ENCODE assay signal across 8 cellular contexts in genomic region chr1:47755368-47755990, GRCh38.
DNase-seq lines count a peak whose midpoint lies in the region; ATAC-seq and TF ChIP-seq lines count a peak whose summit lies in the region.

No MANE protein-coding gene starts in this region.

- H3K4me3 Mint-ChIP-seq in activated B cell treated with CpG ODN at 0.5 μM for 24 hours (no peak overlapping the region), progenitor cell of endocrine pancreas (ENCODE audit: low read depth) (no peak overlapping the region)

- peak; percentile 57 for ATAC-seq in GM18502 (IDR thresholded peaks at IDR 0.05; ENCODE audit: poor library complexity, unreplicated experiment)
- ATAC-seq in HG03066 (IDR thresholded peaks at IDR 0.05; ENCODE audit: low read depth, unreplicated experiment), result peak; percentile 54
- ATAC-seq in activated B cell treated with CpG ODN at 0.5 μM for 24 hours (ENCODE audit: low read depth), result no peak

- H3K27ac Mint-ChIP-seq in activated B cell treated with CpG ODN at 0.5 μM for 24 hours (no peak overlapping the region), progenitor cell of endocrine pancreas (no peak overlapping the region)

- H3K9me3 Mint-ChIP-seq in activated B cell treated with CpG ODN at 0.5 μM for 24 hours (no peaks in the 10 kb centered on the region), progenitor cell of endocrine pancreas (ENCODE audit: low read depth) (no peaks in the 10 kb centered on the region)

- no peak for TF ChIP-seq EP300 in tibial nerve (IDR thresholded peaks at IDR 0.05)

- H3K4me1 ChIP-seq in tibial nerve, result peaks cover 0 to 22% (median 6%) of the 10 kb centered on the region in 4 donors

- DNase-seq in activated B cell treated with CpG ODN at 0.5 μM for 24 hours (peak; percentile 29), progenitor cell of endocrine pancreas (ENCODE audit: low spot score, unreplicated experiment) (no peak), hepatic stellate cell (ENCODE audit: low spot score) (no peak), C1 segment of cervical spinal cord (lab: John Stamatoyannopoulos, UW) (no peak), tibial nerve (ENCODE audit: low spot score in 2 of 2) (no peak)
- DNase-seq in effector CD4-positive, alpha-beta T cell, result peak; percentile 14

- TF ChIP-seq CTCF in activated B cell treated with CpG ODN at 0.5 μM for 24 hours (IDR thresholded peaks at IDR 0.05) (no peak), progenitor cell of endocrine pancreas (IDR thresholded peaks at IDR 0.05; ENCODE audit: unreplicated experiment) (peak; percentile 61), tibial nerve (IDR thresholded peaks at IDR 0.05) (no peak)

- intact Hi-C loops in activated B cell treated with CpG ODN at 0.5 μM for 24 hours (cut with micrococcal nuclease), result no loop called here

- H3K4me3 ChIP-seq in tibial nerve, result no peak overlapping the region

- no peaks in the 10 kb centered on the region for H3K36me3 Mint-ChIP-seq in activated B cell treated with CpG ODN at 0.5 μM for 24 hours (ENCODE audit: low read depth)
- H3K36me3 Mint-ChIP-seq in progenitor cell of endocrine pancreas (ENCODE audit: insufficient read depth), result no peaks in the 10 kb centered on the region

- no peaks in the 10 kb centered on the region for H3K36me3 ChIP-seq in tibial nerve

- H3K27me3 ChIP-seq in tibial nerve, result no peaks in the 10 kb centered on the region

- H3K27ac ChIP-seq in tibial nerve, result no peak overlapping the region

- no peak for TF ChIP-seq POLR2A in tibial nerve (IDR thresholded peaks at IDR 0.05)

- WGBS in tibial nerve, 2 donors, result 84 to 86% methylated on average over 7 of the region's 7 CpGs

- POLR2A ChIA-PET in activated B cell treated with CpG ODN at 0.5 μM for 24 hours (lab: Charles Lee), result no interaction called here

- H3K4me1 Mint-ChIP-seq in activated B cell treated with CpG ODN at 0.5 μM for 24 hours, result no peaks in the 10 kb centered on the region
- peaks cover 12% of the 10 kb centered on the region for H3K4me1 Mint-ChIP-seq in progenitor cell of endocrine pancreas (ENCODE audit: low read depth)

- no peaks in the 10 kb centered on the region for H3K9me3 ChIP-seq in tibial nerve

- CTCF ChIA-PET in activated B cell treated with CpG ODN at 0.5 μM for 24 hours (lab: Charles Lee), result interaction anchor here (0.9 to 1.4 kb wide), 3 partner anchors 21 to 563 kb away, joined by 3 to 6 read pairs (median 3); no protein-coding TSS in a partner anchor

- H3K27me3 Mint-ChIP-seq in activated B cell treated with CpG ODN at 0.5 μM for 24 hours (peaks cover 7% of the 10 kb centered on the region), progenitor cell of endocrine pancreas (peaks cover 29% of the 10 kb centered on the region)

Comparison
In these comparisons a context has a peak if more than half of its experiments do, and no peak if none do; other contexts are left out.
1. DNase-seq: peak in activated B cell treated with CpG ODN at 0.5 μM for 24 hours (single experiment) and effector CD4-positive, alpha-beta T cell (single experiment); none in progenitor cell of endocrine pancreas (single experiment), hepatic stellate cell (single experiment), C1 segment of cervical spinal cord (0 of 14) and tibial nerve (0 of 2).